ENCODE assay signal across 8 cellular contexts in the genomic region with DNA sequence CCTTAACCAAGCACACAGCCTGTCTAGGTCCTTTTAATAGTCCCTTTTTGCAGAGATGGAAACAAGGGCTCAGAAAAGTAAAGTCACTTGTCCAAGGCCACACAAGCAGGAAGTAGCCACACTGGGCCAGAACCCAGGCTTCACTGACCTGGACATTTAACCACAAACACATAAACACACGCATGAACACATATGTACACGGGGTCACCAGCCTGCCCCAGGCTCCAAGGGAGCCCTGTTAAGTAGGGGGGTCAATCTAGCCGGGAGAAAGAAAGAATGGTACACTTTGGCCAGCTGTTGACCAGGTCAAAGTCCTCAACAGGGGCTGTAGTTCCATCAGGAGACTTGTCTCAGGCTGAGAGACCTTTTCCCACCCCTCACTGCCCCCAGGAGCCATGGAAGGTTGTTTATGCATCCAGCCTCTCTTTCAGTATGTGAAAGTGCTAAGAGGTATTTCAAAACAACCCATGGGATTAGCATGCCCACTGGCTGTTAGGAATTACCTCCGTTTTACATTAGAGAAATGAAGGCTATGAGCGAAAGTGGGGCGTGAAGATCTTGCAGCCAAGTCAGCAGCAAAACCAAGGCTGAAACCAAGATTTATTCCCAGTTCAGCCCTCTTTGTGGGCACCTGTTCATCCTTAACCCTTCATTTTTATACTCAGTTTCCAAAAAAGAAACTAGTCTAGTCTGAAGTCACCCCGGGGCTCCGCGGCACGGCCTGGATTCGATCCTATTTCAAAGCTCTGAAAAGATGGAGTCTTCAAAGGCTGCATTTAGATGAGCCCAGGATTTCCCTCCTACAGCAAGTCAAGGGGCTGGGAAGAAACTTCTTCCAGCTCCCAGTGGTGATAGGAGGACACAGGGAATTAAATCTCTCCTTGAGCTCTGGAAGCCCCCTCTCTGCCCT. TPM values are rescaled to one million over a fixed set of nuclear protein-coding genes. Genes with fewer than 3 reads are reported as not detected.
A peak's percentile ranks its signal among the peaks of the same experiment; 100 is the strongest.
DNase-seq lines count a peak whose midpoint lies in the region; TF ChIP-seq lines count a peak whose summit lies in the region.
"Had no signal": no experiment of that assay in that cellular context is flagged by ENCODE, and none has a peak within 500 bp of the region (broad histone marks: within the 10 kb centered on the region; RNA-seq: fewer than 3 reads in every experiment).

No MANE protein-coding gene starts in this region.

- no peak for TF ChIP-seq CTCF in Peyer's patch (IDR thresholded peaks at IDR 0.05)

- TF ChIP-seq POLR2A in Peyer's patch (IDR thresholded peaks at IDR 0.05), result no peak

- H3K36me3 ChIP-seq in Peyer's patch, result peaks cover 0 to 23% (median 0%) of the 10 kb centered on the region in 3 donors

- H3K4me3 ChIP-seq in Peyer's patch (peak overlapping the region in 1 of 4 donors; percentile 6), skin epidermis (no peak overlapping the region)

- H3K4me1 ChIP-seq in Peyer's patch, result peaks cover 0 to 75% (median 13%) of the 10 kb centered on the region in 4 donors

- no peak for DNase-seq in Peyer's patch
- DNase-seq in fibroblast of gingiva (ENCODE audit: low read depth), result peak; percentile 51
- no peak for DNase-seq in stimulated activated CD4-positive, alpha-beta T cell treated with anti-CD3 and anti-CD28 coated beads, Interleukin-4, amount 100 ng/mL, for 24 hours
- DNase-seq in T-helper 9 cell, result no peak
- DNase-seq in KG1 (lab: John Stamatoyannopoulos, UW), result no peak
- DNase-seq: anterior cingulate cortex, NCI-H2171 treated with DMSO at 0.1 percent for 48 hours had no signal

- no peaks in the 10 kb centered on the region for H3K9me3 ChIP-seq in Peyer's patch

- H3K27me3 ChIP-seq in Peyer's patch, result no peaks in the 10 kb centered on the region

- peak overlapping the region; percentile 38 to 96 (median 86) for H3K27ac ChIP-seq in Peyer's patch
- peak overlapping the region in 20 of 21 experiments; percentile 0 to 95 (median 71) for H3K27ac ChIP-seq in skin epidermis

RNA-seq across cellular contexts. Expression of a gene that starts 9.8 kb away (rescaled TPM):
- total RNA-seq in Peyer's patch, result 10 to 100 TPM; 21.5 to 49.7 (median 32.5) TPM

RNA-seq across cellular contexts. Expression of a gene that starts 24.6 kb away (rescaled TPM):
- 10 to 100 TPM; 23.1 to 62.2 (median 46.9) TPM for total RNA-seq in Peyer's patch

RNA-seq across cellular contexts. Expression of a gene that starts 30.3 kb away (rescaled TPM):
- total RNA-seq in Peyer's patch, result not detected

RNA-seq across cellular contexts. Expression of a gene that starts 31.7 kb away (rescaled TPM):
- not detected for total RNA-seq in Peyer's patch

RNA-seq across cellular contexts. Expression of a gene that starts 39.7 kb away (rescaled TPM):
- not detected for total RNA-seq in Peyer's patch
